Comparison of ENCODE assay signal across 31 cellular contexts in genomic region chr6:41204156-41204555, GRCh38. TPM values are rescaled to one million over a fixed set of nuclear protein-coding genes. Genes with fewer than 3 reads are reported as not detected.
"Had no signal": no experiment of that assay in that cellular context is flagged by ENCODE, and none has a peak within 500 bp of the region (broad histone marks: within the 10 kb centered on the region; RNA-seq: fewer than 3 reads in every experiment).

No MANE protein-coding gene starts in this region.

- H3K36me3 ChIP-seq: brain microvascular endothelial cell, cardiac muscle cell had no signal

- H3K4me3 Mint-ChIP-seq: activated CD4-positive, alpha-beta T cell treated with anti-CD3 and anti-CD28 coated beads, Interleukin-2, amount 10 ng/mL, durations not matched to agents 24 days and 14 days; activated naive CD4-positive, alpha-beta T cell treated with anti-CD3 and anti-CD28 coated beads, Interleukin-2, amount 10 ng/mL, durations not matched to agents 7 days and 5 days; activated naive CD8-positive, alpha-beta T cell treated with anti-CD3 and anti-CD28 coated beads for 36 hours; T-helper 2 cell treated with Interferon-gamma antibody and Interleukin-4, amounts not matched to agents 5 μg/mL and 100 μg/mL, for 36 hours had no signal

- H3K27me3 ChIP-seq: brain microvascular endothelial cell, cardiac muscle cell had no signal

- DNase-seq: activated CD4-positive, alpha-beta T cell treated with anti-CD3 and anti-CD28 coated beads for 1 hour; activated CD4-positive, alpha-beta T cell treated with anti-CD3 and anti-CD28 coated beads, Interleukin-2, amount 50 U/mL, for 48 hours; activated gamma-delta T cell treated with Interleukin-2 at 50 U/mL for 16 hours; activated naive CD4-positive, alpha-beta T cell treated with anti-CD3 and anti-CD28 coated beads, Interleukin-2, amount 10 ng/mL, durations not matched to agents 7 days and 5 days; activated naive CD8-positive, alpha-beta T cell treated with anti-CD3 and anti-CD28 coated beads for 36 hours; activated T-cell treated with anti-CD3 and anti-CD28 coated beads for 4 hours; brain microvascular endothelial cell; cerebellar nuclear complex; Karpas-422; MM.1S; NCI-H1105 treated with DMSO at 0.1 percent for 48 hours; NCI-H1436 treated with DMSO at 0.1 percent for 48 hours; NCI-H187; NCI-H2081 treated with DMSO at 0.1 percent for 48 hours; NCI-H2171 treated with DMSO at 0.1 percent for 48 hours; NCI-H226; NCI-H526; NCI-H82; OCI-M1; RPMI8226; T-helper 1 cell had no signal

- H3K27ac ChIP-seq: brain microvascular endothelial cell, cardiac muscle cell, SK-N-MC had no signal

- H3K27ac Mint-ChIP-seq: activated CD4-positive, alpha-beta T cell treated with anti-CD3 and anti-CD28 coated beads, Interleukin-2, amount 10 ng/mL, durations not matched to agents 24 days and 14 days; activated naive CD4-positive, alpha-beta T cell treated with anti-CD3 and anti-CD28 coated beads, Interleukin-2, amount 10 ng/mL, durations not matched to agents 7 days and 5 days; activated naive CD8-positive, alpha-beta T cell treated with anti-CD3 and anti-CD28 coated beads for 36 hours; activated T-helper 2 cell treated with anti-CD3 and anti-CD28 coated beads, Interferon-gamma antibody, Interleukin-2, Interleukin-4, amounts not matched to agents 10 μg/mL and 5 μg/mL and 100 μg/mL, durations not matched to agents 14 hours and 24 hours and 36 hours; T-helper 2 cell treated with Interferon-gamma antibody and Interleukin-4, amounts not matched to agents 5 μg/mL and 100 μg/mL, for 36 hours had no signal

- ATAC-seq: K562, Panc1, Right ventricle myocardium inferior had no signal

- H3K36me3 Mint-ChIP-seq: activated naive CD8-positive, alpha-beta T cell treated with anti-CD3 and anti-CD28 coated beads for 36 hours had no signal

- H3K4me3 ChIP-seq: cardiac muscle cell, K562, SK-N-MC had no signal

- H3K27me3 Mint-ChIP-seq: activated naive CD4-positive, alpha-beta T cell treated with anti-CD3 and anti-CD28 coated beads, Interleukin-2, amount 10 ng/mL, durations not matched to agents 7 days and 5 days; activated naive CD8-positive, alpha-beta T cell treated with anti-CD3 and anti-CD28 coated beads for 36 hours had no signal

RNA-seq across cellular contexts. Expression of gene TREML2, which starts 3.2 kb away (rescaled TPM):
- total RNA-seq: cardiac muscle cell, NCI-H460 had no signal
- polyA plus RNA-seq: cardiac muscle cell had no signal

RNA-seq across cellular contexts. Expression of gene TREML4, which starts 24.0 kb away (rescaled TPM):
- total RNA-seq: activated CD4-positive, alpha-beta T cell treated with anti-CD3 and anti-CD28 coated beads, Interleukin-2, amount 10 ng/mL, durations not matched to agents 24 days and 14 days; activated CD8-positive, alpha-beta memory T cell treated with anti-CD3 and anti-CD28 coated beads for 36 hours; activated naive CD8-positive, alpha-beta T cell treated with anti-CD3 and anti-CD28 coated beads for 36 hours; activated T-helper 2 cell treated with anti-CD3 and anti-CD28 coated beads, Interferon-gamma antibody, Interleukin-2, Interleukin-4, amounts not matched to agents 10 μg/mL and 5 μg/mL and 100 μg/mL, durations not matched to agents 14 hours and 24 hours and 36 hours; cardiac muscle cell; K562; NCI-H460; Right ventricle myocardium inferior had no signal
- polyA plus RNA-seq: cardiac muscle cell, K562 had no signal

RNA-seq across cellular contexts. Expression of gene TREM2, which starts 41.2 kb away (rescaled TPM):
- total RNA-seq: activated CD4-positive, alpha-beta T cell treated with anti-CD3 and anti-CD28 coated beads, Interleukin-2, amount 10 ng/mL, durations not matched to agents 24 days and 14 days; activated CD8-positive, alpha-beta memory T cell treated with anti-CD3 and anti-CD28 coated beads for 36 hours; activated naive CD8-positive, alpha-beta T cell treated with anti-CD3 and anti-CD28 coated beads for 36 hours; activated T-helper 2 cell treated with anti-CD3 and anti-CD28 coated beads, Interferon-gamma antibody, Interleukin-2, Interleukin-4, amounts not matched to agents 10 μg/mL and 5 μg/mL and 100 μg/mL, durations not matched to agents 14 hours and 24 hours and 36 hours; cardiac muscle cell; K562; NCI-H460 had no signal
- polyA plus RNA-seq: cardiac muscle cell, K562 had no signal

RNA-seq across cellular contexts. Expression of gene TREML1, which starts 50.0 kb away (rescaled TPM):
- total RNA-seq: activated CD4-positive, alpha-beta T cell treated with anti-CD3 and anti-CD28 coated beads, Interleukin-2, amount 10 ng/mL, durations not matched to agents 24 days and 14 days; activated CD8-positive, alpha-beta memory T cell treated with anti-CD3 and anti-CD28 coated beads for 36 hours; activated naive CD8-positive, alpha-beta T cell treated with anti-CD3 and anti-CD28 coated beads for 36 hours; activated T-helper 2 cell treated with anti-CD3 and anti-CD28 coated beads, Interferon-gamma antibody, Interleukin-2, Interleukin-4, amounts not matched to agents 10 μg/mL and 5 μg/mL and 100 μg/mL, durations not matched to agents 14 hours and 24 hours and 36 hours; cardiac muscle cell; K562; NCI-H460; Right ventricle myocardium inferior had no signal
- polyA plus RNA-seq: cardiac muscle cell, K562 had no signal
